ENCODE assay signal across 8 cellular contexts in the genomic region with DNA sequence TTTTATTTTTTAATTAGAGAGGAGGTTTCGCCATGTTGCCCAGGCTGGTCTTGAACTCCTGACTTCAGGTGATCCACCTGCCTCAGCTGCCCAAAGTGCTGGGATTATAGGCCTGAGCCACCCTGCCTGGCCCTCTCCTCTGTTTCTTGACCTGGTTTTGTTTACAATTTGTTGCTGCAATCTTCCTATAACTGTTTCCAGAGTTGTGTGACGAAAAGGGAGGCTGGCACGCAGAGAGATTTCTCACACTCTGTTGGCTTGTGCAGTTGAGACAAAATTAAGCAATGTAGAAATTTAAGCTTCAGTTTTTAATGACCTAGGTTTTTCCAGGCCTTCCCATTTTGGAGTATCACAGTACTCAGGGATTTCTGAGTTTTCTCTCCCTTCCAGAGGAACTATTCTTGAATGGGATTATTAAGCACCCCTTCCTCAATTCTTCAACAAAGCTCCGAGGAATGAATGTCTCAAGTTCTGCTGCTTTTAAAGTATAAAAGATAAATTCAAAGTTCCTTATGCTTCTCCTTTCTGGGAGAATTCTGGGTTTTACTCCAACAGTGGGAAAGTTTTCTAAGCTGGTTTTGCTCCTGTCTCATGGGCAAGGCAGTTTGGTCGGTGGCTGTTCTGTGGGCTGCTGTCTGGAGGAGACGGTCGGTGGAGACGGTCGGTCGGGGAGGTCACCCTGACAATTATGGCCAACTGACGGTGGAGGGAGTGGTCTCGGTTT. TPM values are rescaled to one million over a fixed set of nuclear protein-coding genes. Genes with fewer than 3 reads are reported as not detected.
A peak's percentile ranks its signal among the peaks of the same experiment; 100 is the strongest.
DNase-seq lines count a peak whose midpoint lies in the region; TF ChIP-seq lines count a peak whose summit lies in the region.

No MANE protein-coding gene starts in this region.

- H3K27ac ChIP-seq in adrenal gland, result peak overlapping the region; percentile 89 to 97 (median 94)
- peak overlapping the region; percentile 100 for H3K27ac ChIP-seq in temporal lobe (ENCODE audit: low read depth, low read length)

- H3K36me3 ChIP-seq in BE2C, result no peaks in the 10 kb centered on the region
- no peaks in the 10 kb centered on the region for H3K36me3 ChIP-seq in adrenal gland (replicated peaks in 1 of 2)
- H3K36me3 ChIP-seq in kidney epithelial cell (ENCODE audit: control insufficient read depth, insufficient read depth, low read length), result no peaks in the 10 kb centered on the region

- H3K4me3 ChIP-seq in BE2C (ENCODE audit: low read depth, low read length) (peak overlapping the region; percentile 58), adrenal gland (peak overlapping the region in 2 of 4 donors; percentile 11 to 41), kidney epithelial cell (ENCODE audit: low read depth, low read length) (peak overlapping the region; percentile 21)

- TF ChIP-seq CTCF in BE2C (IDR thresholded peaks at IDR 0.05; ENCODE audit: low read depth, low read length) (no peak), HFFc6 (IDR thresholded peaks at IDR 0.05) (no peak), adrenal gland (IDR thresholded peaks at IDR 0.05) (no peak), kidney epithelial cell (IDR thresholded peaks at IDR 0.05; ENCODE audit: insufficient read depth, low read length, poor library complexity, severe bottlenecking) (no peak)

- intact Hi-C loops in adrenal gland (cut with DNase I), result no loop called here

- H3K27me3 ChIP-seq in BE2C (no peaks in the 10 kb centered on the region), adrenal gland (no peaks in the 10 kb centered on the region), kidney epithelial cell (ENCODE audit: control insufficient read depth, insufficient read depth, low read length) (no peaks in the 10 kb centered on the region)

- no peak for DNase-seq in BE2C
- DNase-seq in HFFc6, result no peak
- peak in 6 of 7 donors; percentile 40 to 77 (median 57) for DNase-seq in adrenal gland
- DNase-seq in kidney epithelial cell (ENCODE audit: low read depth), result no peak
- no peak for DNase-seq in RKO (ENCODE audit: low spot score)
- DNase-seq in NCI-H446 (lab: John Stamatoyannopoulos, UW), result no peak
- DNase-seq in pons (ENCODE audit: low spot score), result no peak

- no peak for TF ChIP-seq POLR2A in adrenal gland (IDR thresholded peaks at IDR 0.05)

- H3K4me3 Mint-ChIP-seq in HFFc6, result peak overlapping the region; percentile 88

- peak overlapping the region; percentile 99 for H3K27ac Mint-ChIP-seq in HFFc6

- no peaks in the 10 kb centered on the region for H3K36me3 Mint-ChIP-seq in HFFc6 (ENCODE audit: low read depth)

- H3K9me3 Mint-ChIP-seq in HFFc6, result no peaks in the 10 kb centered on the region

- H3K4me1 Mint-ChIP-seq in HFFc6 (ENCODE audit: low read depth), result peaks cover 39% of the 10 kb centered on the region

- H3K27me3 Mint-ChIP-seq in HFFc6 (ENCODE audit: insufficient read depth), result peaks cover 11% of the 10 kb centered on the region

- WGBS in adrenal gland, 4 donors, result 15 to 20% (median 17%) methylated on average over 10 to 12 of the region's 12 CpGs

- H3K9me3 ChIP-seq in BE2C (no peaks in the 10 kb centered on the region), adrenal gland (replicated peaks in 1 of 3) (no peaks in the 10 kb centered on the region)

- H3K4me1 ChIP-seq in BE2C (peaks cover 8% of the 10 kb centered on the region; the same call in 1 of the 2 replicates), adrenal gland (replicated peaks in 1 of 2) (peaks cover 13 to 19% of the 10 kb centered on the region in 2 donors)

RNA-seq across cellular contexts. Expression of a gene that starts 20.4 kb away (rescaled TPM):
- 5.2 TPM for polyA plus RNA-seq in BE2C (2012; ENCODE audit: insufficient read depth, insufficient read length, low read depth)
- total RNA-seq in HFFc6 (2021; fragmentation: NEBNext Ultra II Directional; extraction: Animal tissue kit (Norgen Biotek cat#: 25700)), result 100 to 1,000 TPM; 118 to 368 (median 342) TPM
- 100 to 1,000 TPM in 5 of 8 donors, 10 to 100 TPM in 3; 47.9 to 393 (median 152) TPM for total RNA-seq in adrenal gland
- 100 to 1,000 TPM in 2 of 3 donors, 10 to 100 TPM in 1; 63.2 to 129 (median 107) TPM for polyA plus RNA-seq in adrenal gland
- total RNA-seq in kidney epithelial cell, result 5.5 and 9.2 TPM in 2 replicates
- total RNA-seq in temporal lobe, result 41.8 TPM

Comparison
In these comparisons a context has a peak if more than half of its experiments do, and no peak if none do; other contexts are left out.
1. DNase-seq: peak in adrenal gland (6 of 7); none in BE2C (single experiment), HFFc6 (single experiment), kidney epithelial cell (single experiment), RKO (single experiment), NCI-H446 (0 of 2) and pons (single experiment).